In genomic region chr6:41027799-41028617, GRCh38 we compare ENCODE assay signal across 8 cellular contexts. TPM values are rescaled to one million over a fixed set of nuclear protein-coding genes. Genes with fewer than 3 reads are reported as not detected.
DNase-seq lines count a peak whose midpoint lies in the region; ATAC-seq and TF ChIP-seq lines count a peak whose summit lies in the region.

No MANE protein-coding gene starts in this region.

- H3K36me3 ChIP-seq in left ventricle myocardium inferior (no peaks in the 10 kb centered on the region), upper lobe of left lung (no peaks in the 10 kb centered on the region)

- H3K4me3 ChIP-seq in Jurkat, Clone E6-1 (ENCODE audit: low read length): peak overlapping the region; percentile 77
- H3K4me3 ChIP-seq in left ventricle myocardium inferior (peak overlapping the region; percentile 69), upper lobe of left lung (peak overlapping the region in 3 of 4 donors; percentile 51 to 55 (median 52))

- no peaks in the 10 kb centered on the region for H3K9me3 ChIP-seq in left ventricle myocardium inferior (replicated peaks)
- H3K9me3 ChIP-seq in upper lobe of left lung: no peaks in the 10 kb centered on the region

- DNase-seq in EH (ENCODE audit: low read depth) (peak; percentile 73), SKM-1 treated with dmso at 0.1 percent for 144 hours (lab: John Stamatoyannopoulos, UW; ENCODE audit: unreplicated experiment) (peak; percentile 81), left ventricle myocardium inferior (peak; percentile 89), progenitor cell of endocrine pancreas (ENCODE audit: low spot score, unreplicated experiment) (peak; percentile 93), upper lobe of left lung (peak; percentile 89 to 97)
- DNase-seq in Jurkat, Clone E6-1 (ENCODE audit: low read depth, low spot score): peak; percentile 96
- DNase-seq in activated naive CD8-positive, alpha-beta T cell treated with anti-CD3 and anti-CD28 coated beads, Interleukin-2, amount 50 U/mL, for 24 hours: peak; percentile 87

- peaks cover 18% of the 10 kb centered on the region for H3K4me1 ChIP-seq in left ventricle myocardium inferior
- peaks cover 11 to 16% (median 13%) of the 10 kb centered on the region in 4 donors for H3K4me1 ChIP-seq in upper lobe of left lung

- no peak for TF ChIP-seq EP300 in upper lobe of left lung (IDR thresholded peaks at IDR 0.05)

- intact Hi-C loops in left ventricle myocardium inferior (cut with micrococcal nuclease): no loop called here

- H3K27me3 Mint-ChIP-seq in activated naive CD8-positive, alpha-beta T cell treated with anti-CD3 and anti-CD28 coated beads, Interleukin-2, amount 50 U/mL, for 24 hours: no peaks in the 10 kb centered on the region
- no peaks in the 10 kb centered on the region for H3K27me3 Mint-ChIP-seq in progenitor cell of endocrine pancreas

- peaks cover 19% of the 10 kb centered on the region for H3K4me1 Mint-ChIP-seq in activated naive CD8-positive, alpha-beta T cell treated with anti-CD3 and anti-CD28 coated beads, Interleukin-2, amount 50 U/mL, for 24 hours
- peaks cover 20% of the 10 kb centered on the region for H3K4me1 Mint-ChIP-seq in progenitor cell of endocrine pancreas (ENCODE audit: low read depth)

- H3K27ac ChIP-seq in left ventricle myocardium inferior (replicated peaks) (peak overlapping the region; percentile 80), upper lobe of left lung (peak overlapping the region; percentile 27 to 82 (median 54))

- H3K36me3 Mint-ChIP-seq in activated naive CD8-positive, alpha-beta T cell treated with anti-CD3 and anti-CD28 coated beads, Interleukin-2, amount 50 U/mL, for 24 hours (ENCODE audit: low read depth): no peaks in the 10 kb centered on the region
- H3K36me3 Mint-ChIP-seq in progenitor cell of endocrine pancreas (ENCODE audit: insufficient read depth): peaks cover 7% of the 10 kb centered on the region

- H3K27me3 ChIP-seq in left ventricle myocardium inferior (ENCODE audit: low read depth) (no peaks in the 10 kb centered on the region), upper lobe of left lung (no peaks in the 10 kb centered on the region)

- peak overlapping the region; percentile 75 for H3K27ac Mint-ChIP-seq in activated naive CD8-positive, alpha-beta T cell treated with anti-CD3 and anti-CD28 coated beads, Interleukin-2, amount 50 U/mL, for 24 hours
- peak overlapping the region; percentile 96 for H3K27ac Mint-ChIP-seq in progenitor cell of endocrine pancreas

- peak; percentile 86 for ATAC-seq in GM21576 (IDR thresholded peaks at IDR 0.05; ENCODE audit: unreplicated experiment)
- ATAC-seq in activated naive CD8-positive, alpha-beta T cell treated with anti-CD3 and anti-CD28 coated beads, Interleukin-2, amount 50 U/mL, for 24 hours: peak; percentile 87
- peak; percentile 94 to 98 for ATAC-seq in upper lobe of left lung (ENCODE audit: low FRiP score in 2 of 2)

- 3 to 5% methylated on average over 6 to 33 of the region's 49 CpGs for WGBS in upper lobe of left lung, 2 donors

- peak in 1 of 4 donors; percentile 44 for TF ChIP-seq POLR2A in upper lobe of left lung (IDR thresholded peaks at IDR 0.05)

- peak overlapping the region; percentile 78 for H3K4me3 Mint-ChIP-seq in activated naive CD8-positive, alpha-beta T cell treated with anti-CD3 and anti-CD28 coated beads, Interleukin-2, amount 50 U/mL, for 24 hours
- H3K4me3 Mint-ChIP-seq in progenitor cell of endocrine pancreas (ENCODE audit: low read depth): peak overlapping the region; percentile 89

- H3K9me3 Mint-ChIP-seq in activated naive CD8-positive, alpha-beta T cell treated with anti-CD3 and anti-CD28 coated beads, Interleukin-2, amount 50 U/mL, for 24 hours: no peaks in the 10 kb centered on the region
- no peaks in the 10 kb centered on the region for H3K9me3 Mint-ChIP-seq in progenitor cell of endocrine pancreas (ENCODE audit: low read depth)

- TF ChIP-seq CTCF in left ventricle myocardium inferior (IDR thresholded peaks at IDR 0.05; ENCODE audit: borderline replicate concordance) (peak; percentile 100), progenitor cell of endocrine pancreas (IDR thresholded peaks at IDR 0.05; ENCODE audit: unreplicated experiment) (peak; percentile 99), upper lobe of left lung (IDR thresholded peaks at IDR 0.05) (peak; percentile 98 to 100 (median 99))

RNA-seq across cellular contexts. Expression of gene UNC5CL, which starts 11.0 kb away (rescaled TPM):
- polyA plus RNA-seq in Jurkat, Clone E6-1 (2012; ENCODE audit: insufficient read depth, insufficient read length): 1.8 TPM
- total RNA-seq in left ventricle myocardium inferior (0.27 TPM), progenitor cell of endocrine pancreas (3.7 and 4.7 TPM in 2 replicates), upper lobe of left lung (10 to 100 TPM in 1 of 6 donors, 1 to 10 TPM in 4, under 1 TPM in 1; 0.97 to 12.6 (median 2.3) TPM)

RNA-seq across cellular contexts. Expression of gene TSPO2, which starts 14.3 kb away (rescaled TPM):
- not detected for polyA plus RNA-seq in Jurkat, Clone E6-1 (2012; ENCODE audit: insufficient read depth, insufficient read length)
- total RNA-seq in left ventricle myocardium inferior: not detected
- total RNA-seq in progenitor cell of endocrine pancreas: not detected in 2 replicates
- not detected for total RNA-seq in upper lobe of left lung

RNA-seq across cellular contexts. Expression of gene APOBEC2, which starts 25.0 kb away (rescaled TPM):
- polyA plus RNA-seq in Jurkat, Clone E6-1 (2012; ENCODE audit: insufficient read depth, insufficient read length): not detected
- total RNA-seq in left ventricle myocardium inferior: 219 TPM
- 1.2 and 1.4 TPM in 2 replicates for total RNA-seq in progenitor cell of endocrine pancreas
- not detected for total RNA-seq in upper lobe of left lung

RNA-seq across cellular contexts. Expression of gene OARD1, which starts 44.1 kb away (rescaled TPM):
- polyA plus RNA-seq in Jurkat, Clone E6-1 (2012; ENCODE audit: insufficient read depth, insufficient read length): 55.8 TPM
- total RNA-seq in left ventricle myocardium inferior (19.9 TPM), progenitor cell of endocrine pancreas (45.7 and 51.4 TPM in 2 replicates), upper lobe of left lung (10 to 100 TPM; 10.0 to 27.3 (median 20.0) TPM)

RNA-seq across cellular contexts. Expression of gene NFYA, which starts 44.8 kb away (rescaled TPM):
- polyA plus RNA-seq in Jurkat, Clone E6-1 (2012; ENCODE audit: insufficient read depth, insufficient read length): 82.3 TPM
- total RNA-seq in left ventricle myocardium inferior (12.5 TPM), progenitor cell of endocrine pancreas (61.8 and 62.7 TPM in 2 replicates), upper lobe of left lung (10 to 100 TPM; 18.5 to 33.0 (median 21.6) TPM)

Comparison
In these comparisons a context has a peak if more than half of its experiments do, and no peak if none do; other contexts are left out.
1. Peak in every context shown above with its lines: DNase-seq, ATAC-seq, H3K4me3 ChIP-seq and H3K27ac ChIP-seq.
2. RNA of gene APOBEC2, which starts 25.0 kb away (total RNA-seq): 219 TPM in left ventricle myocardium inferior (single experiment); 1.2 to 1.4 TPM in progenitor cell of endocrine pancreas and not detected in upper lobe of left lung; every median in the first group is over 10 times any median in the second.